Comparison of ENCODE assay signal across 18 cellular contexts in the genomic region with DNA sequence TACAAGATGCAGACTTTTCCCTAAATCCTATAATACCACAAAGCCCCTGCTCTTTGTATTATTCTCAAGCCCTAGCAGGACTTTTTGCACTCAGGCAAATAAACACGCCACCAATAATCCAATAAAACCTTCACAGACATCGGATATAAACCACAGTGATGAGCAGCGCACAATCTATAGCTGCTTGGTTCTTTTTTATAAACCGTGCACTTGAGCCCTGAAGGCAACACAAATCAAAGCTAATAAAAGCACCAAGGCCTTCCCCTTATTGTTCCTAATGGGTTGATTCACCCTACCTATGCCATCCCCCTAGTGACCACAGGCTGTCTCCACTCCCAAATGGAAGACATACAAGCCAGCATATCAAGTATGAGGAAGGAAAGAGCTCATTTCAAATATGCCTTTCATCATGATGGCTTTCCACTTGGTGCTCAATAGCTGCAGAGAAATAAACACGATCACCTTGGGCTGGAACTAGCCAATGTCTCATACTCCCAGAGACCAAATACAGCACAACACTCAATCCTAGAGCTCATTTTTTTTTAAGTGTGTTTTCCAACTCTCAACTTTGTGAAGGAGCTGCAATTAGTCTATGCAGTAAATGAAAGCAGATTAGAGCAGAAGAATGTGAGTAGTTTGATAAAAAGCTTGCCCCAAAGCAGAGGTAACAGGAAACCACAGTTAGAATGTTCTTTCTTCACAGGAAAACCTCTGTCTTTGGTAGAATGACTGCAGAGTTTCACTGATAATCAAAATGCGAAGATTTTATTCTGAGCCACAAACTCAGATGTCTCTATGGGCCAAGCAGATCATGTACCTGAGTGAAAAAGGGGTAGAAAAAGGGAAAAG.
DNase-seq lines count a peak whose midpoint lies in the region; ATAC-seq and TF ChIP-seq lines count a peak whose summit lies in the region.
"Had no signal": no experiment of that assay in that cellular context is flagged by ENCODE, and none has a peak within 500 bp of the region (broad histone marks: within the 10 kb centered on the region; RNA-seq: fewer than 3 reads in every experiment).

No MANE protein-coding gene starts in this region.

- no peak overlapping the region for H3K4me3 ChIP-seq in DND-41 (ENCODE audit: low read depth in 1 of 2, low read length in 2 of 2)
- H3K4me3 ChIP-seq in GM23338: no peak overlapping the region
- H3K4me3 ChIP-seq: colonic mucosa, pancreas, thyroid gland had no signal

- DNase-seq in CD1c-positive myeloid dendritic cell (ENCODE audit: extremely low spot score): peak; percentile 1
- DNase-seq in DND-41: no peak
- no peak for DNase-seq in activated CD4-positive, alpha-beta memory T cell treated with anti-CD3 and anti-CD28 coated beads for 36 hours
- no peak for DNase-seq in endothelial cell (ENCODE audit: low spot score)
- no peak for DNase-seq in HT-29 (ENCODE audit: low spot score)
- no peak for DNase-seq in kidney glomerular epithelial cell (lab: John Stamatoyannopoulos, UW)
- DNase-seq in GM23338 (ENCODE audit: low spot score): no peak
- DNase-seq: colonic mucosa; NCI-H1930; NCI-H524; pancreas; stimulated activated CD4-positive, alpha-beta T cell treated with anti-CD3 and anti-CD28 coated beads, Interleukin-4, amount 100 ng/mL, for 24 hours; stimulated activated CD8-positive, alpha-beta memory T cell treated with anti-CD3 and anti-CD28 coated beads, Interleukin-4, amount 100 ng/mL, for 48 hours; SW 1271; thyroid gland had no signal

- H3K4me1 ChIP-seq in DND-41 (ENCODE audit: insufficient read depth, low read length) (peaks cover 24% of the 10 kb centered on the region), GM23338 (ENCODE audit: insufficient read depth) (no peaks in the 10 kb centered on the region; the same call in 1 of the 2 replicates)
- H3K4me1 ChIP-seq: colonic mucosa, pancreas, thyroid gland had no signal

- intact Hi-C loops in activated CD4-positive, alpha-beta memory T cell treated with anti-CD3 and anti-CD28 coated beads for 36 hours (cut with micrococcal nuclease): loop anchor here (1.0 to 10.0 kb wide), 3 partner anchors 29 to 319 kb away; no protein-coding TSS in a partner anchor

- H2AFZ ChIP-seq in DND-41 (ENCODE audit: low read depth, low read length) (peak overlapping the region; percentile 6; the same call in 1 of the 2 replicates), GM23338 (no peak overlapping the region)

- H3K9me3 Mint-ChIP-seq in activated CD4-positive, alpha-beta memory T cell treated with anti-CD3 and anti-CD28 coated beads for 36 hours: no peaks in the 10 kb centered on the region
- no peaks in the 10 kb centered on the region for H3K9me3 Mint-ChIP-seq in endothelial cell (ENCODE audit: unreplicated experiment)
- no peaks in the 10 kb centered on the region for H3K9me3 Mint-ChIP-seq in GM23338

- no peaks in the 10 kb centered on the region for H3K27me3 Mint-ChIP-seq in activated CD4-positive, alpha-beta memory T cell treated with anti-CD3 and anti-CD28 coated beads for 36 hours
- H3K27me3 Mint-ChIP-seq in endothelial cell (ENCODE audit: unreplicated experiment) (no peaks in the 10 kb centered on the region), GM23338 (ENCODE audit: insufficient read depth, low read depth, poor library complexity) (no peaks in the 10 kb centered on the region)

- peaks cover 2% of the 10 kb centered on the region for H3K36me3 Mint-ChIP-seq in activated CD4-positive, alpha-beta memory T cell treated with anti-CD3 and anti-CD28 coated beads for 36 hours
- H3K36me3 Mint-ChIP-seq in endothelial cell (ENCODE audit: low read depth, unreplicated experiment): no peaks in the 10 kb centered on the region
- no peaks in the 10 kb centered on the region for H3K36me3 Mint-ChIP-seq in GM23338 (ENCODE audit: low read depth)

- H3K36me3 ChIP-seq in DND-41 (ENCODE audit: insufficient read depth, low read length): no peaks in the 10 kb centered on the region
- H3K36me3 ChIP-seq in GM23338 (ENCODE audit: insufficient read depth): no peaks in the 10 kb centered on the region
- H3K36me3 ChIP-seq: colonic mucosa, pancreas, thyroid gland had no signal

- H3K9ac ChIP-seq in DND-41 (ENCODE audit: low read depth, low read length): no peak overlapping the region

- peak overlapping the region; percentile 39 for H3K27ac ChIP-seq in DND-41 (ENCODE audit: low read length)
- no peak overlapping the region for H3K27ac ChIP-seq in GM23338 (ENCODE audit: low read depth)
- H3K27ac ChIP-seq: colonic mucosa, epithelial cell of prostate, pancreas, thyroid gland had no signal

- H3K4me3 Mint-ChIP-seq in activated CD4-positive, alpha-beta memory T cell treated with anti-CD3 and anti-CD28 coated beads for 36 hours: peak overlapping the region; percentile 17
- H3K4me3 Mint-ChIP-seq in endothelial cell (ENCODE audit: unreplicated experiment) (no peak overlapping the region), GM23338 (no peak overlapping the region)

- H3K4me1 Mint-ChIP-seq in activated CD4-positive, alpha-beta memory T cell treated with anti-CD3 and anti-CD28 coated beads for 36 hours (ENCODE audit: low read depth): peaks cover 69% of the 10 kb centered on the region
- H3K4me1 Mint-ChIP-seq in endothelial cell (ENCODE audit: unreplicated experiment) (peaks cover 46% of the 10 kb centered on the region), GM23338 (peaks cover 13% of the 10 kb centered on the region; the same call in 2 of the 3 replicates)

- no peaks in the 10 kb centered on the region for H3F3A ChIP-seq in GM23338 (replicated peaks; ENCODE audit: low read depth)

- H3K79me2 ChIP-seq in DND-41 (ENCODE audit: insufficient read depth, low read length) (no peaks in the 10 kb centered on the region), GM23338 (replicated peaks; ENCODE audit: insufficient read depth) (no peaks in the 10 kb centered on the region)

- no peaks in the 10 kb centered on the region for H3K9me3 ChIP-seq in DND-41 (ENCODE audit: insufficient read depth, low read length, severe bottlenecking)
- H3K9me3 ChIP-seq: colonic mucosa, pancreas, thyroid gland had no signal

- H3K4me2 ChIP-seq in DND-41 (ENCODE audit: insufficient read depth, low read length) (peak overlapping the region; percentile 38), GM23338 (no peak overlapping the region)

- peak overlapping the region; percentile 87 for H3K27ac Mint-ChIP-seq in activated CD4-positive, alpha-beta memory T cell treated with anti-CD3 and anti-CD28 coated beads for 36 hours
- H3K27ac Mint-ChIP-seq in endothelial cell (ENCODE audit: unreplicated experiment) (peak overlapping the region; percentile 15), GM23338 (no peak overlapping the region)

- TF ChIP-seq CTCF in DND-41 (IDR thresholded peaks at IDR 0.05; ENCODE audit: borderline replicate concordance, extremely low read depth, low read length, poor library complexity, severe bottlenecking): no peak
- no peak for TF ChIP-seq CTCF in endothelial cell (IDR thresholded peaks at IDR 0.05; ENCODE audit: unreplicated experiment)
- 0 out of 4 replicates have a peak, but pooled peaks of 1 of the 2 experiments have one; percentile 9 for TF ChIP-seq CTCF in GM23338 (conservative IDR thresholded peaks at IDR 0.05; ENCODE audit: low read depth in 2 of 2)

- POLR2A ChIA-PET in activated CD4-positive, alpha-beta memory T cell treated with anti-CD3 and anti-CD28 coated beads for 36 hours (lab: Charles Lee): interaction anchor here (0.9 to 1.0 kb wide), 2 partner anchors 29 to 30 kb away, joined by 3 to 4 read pairs; no protein-coding TSS in a partner anchor

- CTCF ChIA-PET in activated CD4-positive, alpha-beta memory T cell treated with anti-CD3 and anti-CD28 coated beads for 36 hours (lab: Charles Lee): interaction anchor here (0.8 to 2.7 kb wide), 7 partner anchors 10 to 90 kb away, joined by 3 to 21 read pairs (median 5); no protein-coding TSS in a partner anchor

- peaks cover 14% of the 10 kb centered on the region; the same call in 1 of the 2 replicates for H3K9me2 ChIP-seq in GM23338 (ENCODE audit: insufficient read depth)

- peak; percentile 92 for ATAC-seq in DND-41 (ENCODE audit: insufficient read depth, low read depth)
- ATAC-seq in GM23338: no peak
- ATAC-seq: HCT116, left lobe of liver, pancreas had no signal

- H3K27me3 ChIP-seq in DND-41 (ENCODE audit: insufficient read depth, low read length, poor library complexity) (no peaks in the 10 kb centered on the region), GM23338 (ENCODE audit: insufficient read depth) (no peaks in the 10 kb centered on the region)
- H3K27me3 ChIP-seq: colonic mucosa, pancreas, thyroid gland had no signal

- H4K20me1 ChIP-seq in DND-41 (ENCODE audit: insufficient read depth, low read length) (no peaks in the 10 kb centered on the region), GM23338 (replicated peaks; ENCODE audit: insufficient read depth) (no peaks in the 10 kb centered on the region)

TF ChIP-seq in GM23338, 12 proteins besides CTCF, POLR2A, EP300 and RAD21 (continues in another document):
- no peak for TF ChIP-seq STAT1 (IDR thresholded peaks at IDR 0.05; ENCODE audit: unreplicated experiment)
- TF ChIP-seq, protein P1, sequence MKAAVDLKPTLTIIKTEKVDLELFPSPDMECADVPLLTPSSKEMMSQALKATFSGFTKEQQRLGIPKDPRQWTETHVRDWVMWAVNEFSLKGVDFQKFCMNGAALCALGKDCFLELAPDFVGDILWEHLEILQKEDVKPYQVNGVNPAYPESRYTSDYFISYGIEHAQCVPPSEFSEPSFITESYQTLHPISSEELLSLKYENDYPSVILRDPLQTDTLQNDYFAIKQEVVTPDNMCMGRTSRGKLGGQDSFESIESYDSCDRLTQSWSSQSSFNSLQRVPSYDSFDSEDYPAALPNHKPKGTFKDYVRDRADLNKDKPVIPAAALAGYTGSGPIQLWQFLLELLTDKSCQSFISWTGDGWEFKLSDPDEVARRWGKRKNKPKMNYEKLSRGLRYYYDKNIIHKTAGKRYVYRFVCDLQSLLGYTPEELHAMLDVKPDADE (IDR thresholded peaks at IDR 0.05): no peak
